ENCODE assay signal across 22 cellular contexts in the genomic region with DNA sequence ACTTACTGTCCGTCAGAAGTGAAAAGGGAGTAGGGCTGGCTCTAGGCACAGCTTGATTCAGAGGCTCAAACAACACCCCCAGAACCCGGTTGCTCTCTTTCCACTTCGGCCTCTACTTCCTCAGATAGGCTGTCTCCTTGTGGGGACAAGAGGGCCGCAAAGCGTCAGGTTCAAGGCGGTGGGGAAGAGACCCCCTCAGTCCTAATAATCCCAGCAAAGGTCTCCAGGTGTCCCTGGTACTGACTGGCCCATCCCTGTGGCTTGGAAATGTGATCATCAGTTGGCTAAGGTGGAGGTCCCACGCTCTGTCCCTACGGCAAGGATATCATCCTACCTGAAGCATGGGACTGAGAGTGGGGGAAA. TPM values are rescaled to one million over a fixed set of nuclear protein-coding genes. Genes with fewer than 3 reads are reported as not detected.
DNase-seq lines count a peak whose midpoint lies in the region; ATAC-seq and TF ChIP-seq lines count a peak whose summit lies in the region.
"Had no signal": no experiment of that assay in that cellular context is flagged by ENCODE, and none has a peak within 500 bp of the region (broad histone marks: within the 10 kb centered on the region; RNA-seq: fewer than 3 reads in every experiment).

No MANE protein-coding gene starts in this region.

- no peaks in the 10 kb centered on the region; the same call in 1 of the 2 replicates for H3K4me1 ChIP-seq in H9 (ENCODE audit: insufficient read depth, low read length)
- H3K4me1 ChIP-seq in testis = peaks cover 17% of the 10 kb centered on the region

- H3K4me3 ChIP-seq in testis = no peak overlapping the region
- H3K4me3 ChIP-seq: GM23338, Peyer's patch had no signal

- no peak overlapping the region for H4K5ac ChIP-seq in H9 (ENCODE audit: insufficient read length, low read depth, low read length)

- no peak overlapping the region for H4K91ac ChIP-seq in H9 (ENCODE audit: insufficient read length, low read depth, low read length)

- H2BK15ac ChIP-seq in H9 (ENCODE audit: low read depth, low read length) = no peak overlapping the region

- H3K4ac ChIP-seq in H9 (ENCODE audit: low read depth, low read length) = no peak overlapping the region

- H3K79me2 ChIP-seq in H9 (ENCODE audit: insufficient read depth, low read length) = no peaks in the 10 kb centered on the region

- no peak overlapping the region for H2BK20ac ChIP-seq in H9 (ENCODE audit: low read depth, low read length, poor library complexity, severe bottlenecking)

- no peaks in the 10 kb centered on the region for H3K79me1 ChIP-seq in H9 (ENCODE audit: insufficient read depth, low read depth, low read length, poor library complexity, severe bottlenecking)

- no peak overlapping the region for H3K18ac ChIP-seq in H9 (ENCODE audit: insufficient read length, low read depth, low read length)

- no peaks in the 10 kb centered on the region for H3K27me3 ChIP-seq in H9 (ENCODE audit: insufficient read depth, low read length)
- H3K27me3 ChIP-seq in testis = no peaks in the 10 kb centered on the region
- H3K27me3 ChIP-seq: Peyer's patch had no signal

- no peak overlapping the region for H2AK5ac ChIP-seq in H9 (ENCODE audit: insufficient read length, low read length)

- no CpG with 5 or more reads among the region's 8 CpGs for WGBS in H9 (ENCODE audit: extremely low coverage, insufficient read length, low lambda C conversion rate)
- 89 to 94% methylated on average over 8 of the region's 8 CpGs for WGBS in testis, 2 donors

- no peaks in the 10 kb centered on the region for H3K9me3 ChIP-seq in H9 (ENCODE audit: control insufficient read depth, low read depth, low read length)
- no peaks in the 10 kb centered on the region for H3K9me3 ChIP-seq in testis
- H3K9me3 ChIP-seq: Peyer's patch had no signal

- H2BK120ac ChIP-seq in H9 (ENCODE audit: low read depth, low read length, poor library complexity, severe bottlenecking) = no peak overlapping the region

- no peak overlapping the region for H2AFZ ChIP-seq in H9 (ENCODE audit: low read length)
- H2AFZ ChIP-seq: GM23338 had no signal

- TF ChIP-seq POLR2A in testis (IDR thresholded peaks at IDR 0.05) = no peak

- H3K14ac ChIP-seq in H9 (ENCODE audit: insufficient read depth, low read length) = no peak overlapping the region

- H3K23ac ChIP-seq in H9 (ENCODE audit: insufficient read length, low read depth, low read length) = no peak overlapping the region

- H4K20me1 ChIP-seq in H9 (ENCODE audit: control insufficient read depth, insufficient read depth, insufficient read length) = no peaks in the 10 kb centered on the region

- TF ChIP-seq CTCF in GM10266 (IDR thresholded peaks at IDR 0.05; ENCODE audit: control insufficient read depth, insufficient read depth, low read depth, missing control alignments) = no peak
- no peak for TF ChIP-seq CTCF in H9 (conservative IDR thresholded peaks at IDR 0.05)
- no peak for TF ChIP-seq CTCF in nephron (IDR thresholded peaks at IDR 0.05; ENCODE audit: unreplicated experiment in 3 of 3)
- TF ChIP-seq CTCF in testis (IDR thresholded peaks at IDR 0.05) = no peak

- DNase-seq in GM10266 (ENCODE audit: extremely low spot score) = peak; percentile 4
- DNase-seq in H9 = peak; percentile 23
- DNase-seq in testis = no peak
- DNase-seq in activated T-cell treated with anti-CD3 and anti-CD28 coated beads, Interleukin-2, amount 50 U/mL, for 1 hour = no peak
- DNase-seq: ACHN, DMS 273 treated with DMSO at 0.1 percent for 48 hours, DND-41, Karpas-422, NCI-H1048, NCI-H1436 treated with DMSO at 0.1 percent for 48 hours, NCI-H2029 treated with DMSO at 0.1 percent for 48 hours, NCI-H2171, NCI-H526 treated with DMSO at 0.1 percent for 48 hours, SHP77 had no signal

- ATAC-seq in esophagus mucosa = no peak
- no peak for ATAC-seq in GM21515 (IDR thresholded peaks at IDR 0.05; ENCODE audit: unreplicated experiment)
- ATAC-seq: GM23338 had no signal

- no peak overlapping the region for H3K27ac Mint-ChIP-seq in H9
- H3K27ac Mint-ChIP-seq in nephron = peak overlapping the region; percentile 87 to 99 (median 97)
- H3K27ac Mint-ChIP-seq: GM23338, IgD-negative memory B cell had no signal

- H3K27ac ChIP-seq in H9 (ENCODE audit: insufficient read length, low read depth, low read length) (no peak overlapping the region), testis (peak overlapping the region; percentile 7 to 66)
- H3K27ac ChIP-seq: C4-2B, Peyer's patch had no signal

- no peak overlapping the region for H4K8ac ChIP-seq in H9 (replicated peaks; ENCODE audit: insufficient read length, low read depth, low read length)

- H3K4me1 Mint-ChIP-seq in H9 = peaks cover 5 to 11% of the 10 kb centered on the region in 2 experiments
- peaks cover 65% of the 10 kb centered on the region for H3K4me1 Mint-ChIP-seq in nephron

- H3K9me3 Mint-ChIP-seq in H9 = no peaks in the 10 kb centered on the region
- H3K9me3 Mint-ChIP-seq in nephron = no peaks in the 10 kb centered on the region
- H3K9me3 Mint-ChIP-seq: GM23338, IgD-negative memory B cell had no signal

- H2BK5ac ChIP-seq in H9 (ENCODE audit: insufficient read length, low read length) = no peak overlapping the region

- H3K36me3 Mint-ChIP-seq in H9 (ENCODE audit: insufficient read depth in 1 of 3, low read depth in 3 of 3) (no peaks in the 10 kb centered on the region), nephron (ENCODE audit: low read depth) (no peaks in the 10 kb centered on the region)

- H3K4me2 ChIP-seq in H9 (ENCODE audit: insufficient read depth, insufficient read length, low read length) = no peak overlapping the region
- H3K4me2 ChIP-seq: GM23338 had no signal

- H3K27me3 Mint-ChIP-seq in H9 (ENCODE audit: low read depth) (peaks cover 2% of the 10 kb centered on the region), nephron (ENCODE audit: low read depth) (no peaks in the 10 kb centered on the region)

- H3K4me3 Mint-ChIP-seq in H9 (no peak overlapping the region), nephron (peak overlapping the region in 1 of 3 experiments; percentile 41)
- H3K4me3 Mint-ChIP-seq: GM23338, IgD-negative memory B cell had no signal

- H2BK12ac ChIP-seq in H9 (ENCODE audit: insufficient read length, low read depth, low read length) = no peak overlapping the region

- H3K9ac ChIP-seq in H9 (ENCODE audit: extremely low read depth, insufficient read length, low read length) = no peak overlapping the region

- H3K36me3 ChIP-seq in testis (ENCODE audit: low read depth, missing control alignments) = no peaks in the 10 kb centered on the region
- H3K36me3 ChIP-seq: Peyer's patch had no signal

- H3K23me2 ChIP-seq in H9 (ENCODE audit: insufficient read length, low read depth, low read length, poor library complexity, severe bottlenecking) = no peaks in the 10 kb centered on the region

- no peak overlapping the region for H3K56ac ChIP-seq in H9 (ENCODE audit: insufficient read length, low read depth, low read length)

- no peak overlapping the region for H3T11ph ChIP-seq in H9 (ENCODE audit: low read length)

- intact Hi-C loops in testis (cut with DNase I; ENCODE audit: low total_unique reads) = no loop called here

RNA-seq across cellular contexts. Expression of gene NGFR, which starts 26.0 kb away (rescaled TPM):
- 9.6 and 10.9 TPM in 2 replicates for total RNA-seq in H9 (2021)
- 10 to 100 TPM; 11.3 to 20.6 TPM for total RNA-seq in testis
- 21.5 TPM for polyA plus RNA-seq in testis (ENCODE audit: insufficient read depth, low read depth, low replicate concordance)
- 6.5 TPM for total RNA-seq in esophagus mucosa
- polyA plus RNA-seq: IgD-negative memory B cell had no signal

RNA-seq across cellular contexts. Expression of gene NXPH3, which starts 54.6 kb away (rescaled TPM):
- total RNA-seq in H9 (2021) (1.3 and 1.7 TPM in 2 replicates), testis (1 to 10 TPM; 4.1 to 5.6 TPM), esophagus mucosa (0.16 TPM)
- polyA plus RNA-seq in testis (ENCODE audit: insufficient read depth, low read depth, low replicate concordance) = 5.8 TPM
- total RNA-seq: MCF 10A had no signal
- polyA plus RNA-seq: IgD-negative memory B cell had no signal

Comparison
In these comparisons a context has a peak if more than half of its experiments do, and no peak if none do; other contexts are left out.
1. DNase-seq: peak in GM10266 (single experiment) and H9 (single experiment); none in testis (single experiment) and activated T-cell treated with anti-CD3 and anti-CD28 coated beads, Interleukin-2, amount 50 U/mL, for 1 hour (single experiment).
2. H3K27ac Mint-ChIP-seq: peak in nephron (3 of 3); none in H9 (0 of 3).